40 cellular contexts compared by ENCODE assay signal in the genomic region with DNA sequence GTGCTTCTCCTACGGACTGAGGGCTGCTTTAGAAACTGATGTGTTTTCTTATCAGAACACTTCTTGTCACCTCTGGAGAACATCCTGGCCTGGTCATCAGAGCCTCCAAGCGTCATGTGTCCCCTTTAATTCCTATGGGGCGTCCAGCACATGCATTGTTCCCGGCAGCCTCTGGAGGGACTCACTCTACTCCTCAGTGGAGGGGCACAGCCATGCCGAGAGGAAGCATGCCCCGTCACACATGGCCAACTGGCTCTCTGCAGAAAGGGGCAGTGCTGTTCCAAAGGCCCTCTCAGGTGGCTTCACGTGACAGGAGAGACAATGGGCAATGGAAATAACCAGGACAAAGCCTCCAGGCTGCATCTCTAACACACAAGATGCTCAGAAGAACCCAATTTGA. TPM values are rescaled to one million over a fixed set of nuclear protein-coding genes. Genes with fewer than 3 reads are reported as not detected.
"Had no signal": no experiment of that assay in that cellular context is flagged by ENCODE, and none has a peak within 500 bp of the region (broad histone marks: within the 10 kb centered on the region; RNA-seq: fewer than 3 reads in every experiment).

No MANE protein-coding gene starts in this region.

- DNase-seq: activated CD4-positive, alpha-beta memory T cell treated with anti-CD3 and anti-CD28 coated beads for 36 hours; activated CD4-positive, alpha-beta T cell treated with anti-CD3 and anti-CD28 coated beads, Interleukin-2, amount 10 ng/mL, durations not matched to agents 24 days and 14 days; activated CD4-positive, CD25-positive, alpha-beta regulatory T cell treated with anti-CD3 and anti-CD28 coated beads, Interleukin-2, amount 50 U/mL, for 72 hours; activated CD8-positive, alpha-beta memory T cell treated with anti-CD3 and anti-CD28 coated beads, Interleukin-2, amount 50 U/mL, for 4 hours; activated effector memory CD4-positive, alpha-beta T cell treated with anti-CD3 and anti-CD28 coated beads, Interleukin-2, amount 50 U/mL, for 16 hours; activated naive CD4-positive, alpha-beta T cell treated with anti-CD3 and anti-CD28 coated beads for 36 hours; activated naive CD8-positive, alpha-beta T cell treated with anti-CD3 and anti-CD28 coated beads for 36 hours; activated T-cell treated with anti-CD3 and anti-CD28 coated beads, Interleukin-2, amount 50 U/mL, for 1 hour; adrenal gland; cortex of kidney; effector memory CD8-positive, alpha-beta T cell; foreskin fibroblast; head of caudate nucleus; hippocampal formation; islet precursor cell; left ventricle myocardium superior; naive B cell; nephron progenitor cell; ovary; small intestine; stimulated activated CD4-positive, alpha-beta T cell treated with anti-CD3 and anti-CD28 coated beads, Interleukin-4, amount 100 ng/mL, for 24 hours; stimulated activated CD8-positive, alpha-beta memory T cell treated with anti-CD3 and anti-CD28 coated beads, Interleukin-4, amount 100 ng/mL, for 48 hours; stimulated activated naive CD8-positive, alpha-beta T cell treated with anti-CD3 and anti-CD28 coated beads, Interleukin-15, amount 100 ng/mL, for 72 hours; substantia nigra; uterus had no signal

- H3K4me3 Mint-ChIP-seq: activated CD4-positive, alpha-beta memory T cell treated with anti-CD3 and anti-CD28 coated beads for 36 hours; activated CD4-positive, alpha-beta T cell treated with anti-CD3 and anti-CD28 coated beads, Interleukin-2, amount 10 ng/mL, durations not matched to agents 24 days and 14 days; activated naive CD4-positive, alpha-beta T cell treated with anti-CD3 and anti-CD28 coated beads for 36 hours; activated naive CD8-positive, alpha-beta T cell treated with anti-CD3 and anti-CD28 coated beads for 36 hours; activated T-helper 1 cell treated with anti-CD3 and anti-CD28 coated beads, Interleukin-12 subunit alpha, Interleukin-12 subunit beta, Interleukin-2, Interleukin-4 antibody, amounts not matched to agents 30 ng/mL and 10 ng/mL and 1 ng/mL, durations not matched to agents 14 hours and 24 hours and 36 hours; brain; effector memory CD8-positive, alpha-beta T cell; naive B cell; nephron progenitor cell; stimulated activated memory B cell treated with anti-CD40 and anti-IgM and Interleukin-4, amounts not matched to agents 10 μg/mL and 1 μg/mL and 100 μg/mL, for 72 hours; stimulated activated naive CD8-positive, alpha-beta T cell treated with anti-CD3 and anti-CD28 coated beads, Interleukin-15, amount 100 ng/mL, for 72 hours; type B pancreatic cell had no signal

- H3K4me1 Mint-ChIP-seq: activated CD4-positive, alpha-beta T cell treated with anti-CD3 and anti-CD28 coated beads, Interleukin-2, amount 10 ng/mL, durations not matched to agents 24 days and 14 days; activated naive CD8-positive, alpha-beta T cell treated with anti-CD3 and anti-CD28 coated beads for 36 hours; stimulated activated naive CD8-positive, alpha-beta T cell treated with anti-CD3 and anti-CD28 coated beads, Interleukin-15, amount 100 ng/mL, for 72 hours had no signal

- H3K27me3 Mint-ChIP-seq: activated CD4-positive, alpha-beta memory T cell treated with anti-CD3 and anti-CD28 coated beads for 36 hours; activated CD4-positive, alpha-beta T cell treated with anti-CD3 and anti-CD28 coated beads, Interleukin-2, amount 10 ng/mL, durations not matched to agents 24 days and 14 days; activated naive CD8-positive, alpha-beta T cell treated with anti-CD3 and anti-CD28 coated beads for 36 hours; effector memory CD8-positive, alpha-beta T cell; naive B cell; progenitor cell of endocrine pancreas; stimulated activated memory B cell treated with anti-CD40 and anti-IgM and Interleukin-4, amounts not matched to agents 10 μg/mL and 1 μg/mL and 100 μg/mL, for 72 hours; stimulated activated naive CD8-positive, alpha-beta T cell treated with anti-CD3 and anti-CD28 coated beads, Interleukin-15, amount 100 ng/mL, for 72 hours; type B pancreatic cell had no signal

- H3K9me3 ChIP-seq: adrenal gland, ascending aorta, ovary, uterus had no signal

- H3K4me3 ChIP-seq: adrenal gland, ascending aorta, ovary, uterus had no signal

- H3K4me1 ChIP-seq: adrenal gland, ascending aorta, uterus had no signal

- H3K27ac Mint-ChIP-seq: activated CD4-positive, alpha-beta memory T cell treated with anti-CD3 and anti-CD28 coated beads for 36 hours; activated CD4-positive, alpha-beta T cell treated with anti-CD3 and anti-CD28 coated beads, Interleukin-2, amount 10 ng/mL, durations not matched to agents 24 days and 14 days; activated naive CD4-positive, alpha-beta T cell treated with anti-CD3 and anti-CD28 coated beads for 36 hours; activated naive CD8-positive, alpha-beta T cell treated with anti-CD3 and anti-CD28 coated beads for 36 hours; activated T-helper 1 cell treated with anti-CD3 and anti-CD28 coated beads, Interleukin-12 subunit alpha, Interleukin-12 subunit beta, Interleukin-2, Interleukin-4 antibody, amounts not matched to agents 30 ng/mL and 10 ng/mL and 1 ng/mL, durations not matched to agents 14 hours and 24 hours and 36 hours; brain; effector memory CD8-positive, alpha-beta T cell; progenitor cell of endocrine pancreas; stimulated activated memory B cell treated with anti-CD40 and anti-IgM and Interleukin-4, amounts not matched to agents 10 μg/mL and 1 μg/mL and 100 μg/mL, for 72 hours; stimulated activated naive CD8-positive, alpha-beta T cell treated with anti-CD3 and anti-CD28 coated beads, Interleukin-15, amount 100 ng/mL, for 72 hours; type B pancreatic cell had no signal

- H3K27ac ChIP-seq: adrenal gland, ascending aorta, ovary, uterus, VCaP had no signal

- H3K27me3 ChIP-seq: adrenal gland, ascending aorta, ovary, uterus had no signal

- H3K9me3 Mint-ChIP-seq: activated CD4-positive, alpha-beta memory T cell treated with anti-CD3 and anti-CD28 coated beads for 36 hours; activated CD4-positive, alpha-beta T cell treated with anti-CD3 and anti-CD28 coated beads, Interleukin-2, amount 10 ng/mL, durations not matched to agents 24 days and 14 days; activated naive CD4-positive, alpha-beta T cell treated with anti-CD3 and anti-CD28 coated beads for 36 hours; activated naive CD8-positive, alpha-beta T cell treated with anti-CD3 and anti-CD28 coated beads for 36 hours; activated T-helper 1 cell treated with anti-CD3 and anti-CD28 coated beads, Interleukin-12 subunit alpha, Interleukin-12 subunit beta, Interleukin-2, Interleukin-4 antibody, amounts not matched to agents 30 ng/mL and 10 ng/mL and 1 ng/mL, durations not matched to agents 14 hours and 24 hours and 36 hours; brain; effector memory CD8-positive, alpha-beta T cell; naive B cell; nephron progenitor cell; stimulated activated memory B cell treated with anti-CD40 and anti-IgM and Interleukin-4, amounts not matched to agents 10 μg/mL and 1 μg/mL and 100 μg/mL, for 72 hours; stimulated activated naive CD8-positive, alpha-beta T cell treated with anti-CD3 and anti-CD28 coated beads, Interleukin-15, amount 100 ng/mL, for 72 hours; type B pancreatic cell had no signal

- H3K36me3 Mint-ChIP-seq: activated CD4-positive, alpha-beta memory T cell treated with anti-CD3 and anti-CD28 coated beads for 36 hours; activated naive CD8-positive, alpha-beta T cell treated with anti-CD3 and anti-CD28 coated beads for 36 hours; brain; naive B cell; stimulated activated memory B cell treated with anti-CD40 and anti-IgM and Interleukin-4, amounts not matched to agents 10 μg/mL and 1 μg/mL and 100 μg/mL, for 72 hours; type B pancreatic cell had no signal

- H3K36me3 ChIP-seq: adrenal gland, ascending aorta, ovary, uterus had no signal

- ATAC-seq: effector memory CD8-positive, alpha-beta T cell; esophagus mucosa; left ventricle myocardium superior; sciatic nerve; stimulated activated memory B cell treated with anti-CD40 and anti-IgM and Interleukin-4, amounts not matched to agents 10 μg/mL and 1 μg/mL and 100 μg/mL, for 72 hours; stimulated activated naive CD8-positive, alpha-beta T cell treated with anti-CD3 and anti-CD28 coated beads, Interleukin-15, amount 100 ng/mL, for 72 hours had no signal

RNA-seq across cellular contexts. Expression of gene CDRT15L2, which starts 31.8 kb away (rescaled TPM):
- total RNA-seq: activated CD4-positive, alpha-beta memory T cell treated with anti-CD3 and anti-CD28 coated beads for 36 hours; activated CD4-positive, alpha-beta T cell treated with anti-CD3 and anti-CD28 coated beads, Interleukin-2, amount 10 ng/mL, durations not matched to agents 24 days and 14 days; activated CD8-positive, alpha-beta memory T cell treated with anti-CD3 and anti-CD28 coated beads for 36 hours; activated naive CD4-positive, alpha-beta T cell treated with anti-CD3 and anti-CD28 coated beads for 36 hours; activated naive CD8-positive, alpha-beta T cell treated with anti-CD3 and anti-CD28 coated beads for 36 hours; activated T-helper 1 cell treated with anti-CD3 and anti-CD28 coated beads, Interleukin-12 subunit alpha, Interleukin-12 subunit beta, Interleukin-2, Interleukin-4 antibody, amounts not matched to agents 30 ng/mL and 10 ng/mL and 1 ng/mL, durations not matched to agents 14 hours and 24 hours and 36 hours; adrenal gland; ascending aorta; cardiac septum; chondrocyte; esophagus mucosa; left ventricle myocardium superior; lung microvascular endothelial cell; ovary; progenitor cell of endocrine pancreas; renal cortical epithelial cell; sciatic nerve; uterus had no signal
- polyA plus RNA-seq: adrenal gland, ovary, small intestine, thymus had no signal
